In genomic region chr1:33182452-33182851, GRCh38 we compare ENCODE assay signal across 8 cellular contexts. TPM values are rescaled to one million over a fixed set of nuclear protein-coding genes. Genes with fewer than 3 reads are reported as not detected.
DNase-seq lines count a peak whose midpoint lies in the region; ATAC-seq and TF ChIP-seq lines count a peak whose summit lies in the region.

No MANE protein-coding gene starts in this region.

- POLR2A ChIA-PET in activated CD4-positive, alpha-beta T cell treated with anti-CD3 and anti-CD28 coated beads, Interleukin-2, amount 10 ng/mL, durations not matched to agents 7 days and 5 days (lab: Charles Lee) = interaction anchor here (0.6 to 1.8 kb wide), 2 partner anchors 23 to 55 kb away, joined by 3 to 7 read pairs; no protein-coding TSS in a partner anchor

- H3K4me3 ChIP-seq in Peyer's patch = peak overlapping the region in 3 of 4 donors; percentile 76 to 96 (median 91)
- H3K4me3 ChIP-seq in fibroblast of lung (replicated peaks in 1 of 4; ENCODE audit: control extremely low read depth in 1 of 4, insufficient read depth in 1 of 4, low read depth in 3 of 4, low read length in 4 of 4) = peak overlapping the region in 3 of 4 experiments; percentile 43 to 71 (median 68)
- peak overlapping the region in 3 of 4 donors; percentile 87 to 95 (median 89) for H3K4me3 ChIP-seq in sigmoid colon

- no peak for ATAC-seq in HG03354 (IDR thresholded peaks at IDR 0.05; ENCODE audit: poor library complexity, severe bottlenecking, unreplicated experiment)

- H3K4me1 ChIP-seq in Peyer's patch (peaks cover 0 to 22% (median 9%) of the 10 kb centered on the region in 4 donors), fibroblast of lung (ENCODE audit: control insufficient read depth, extremely low read depth, insufficient read depth, low read length) (peaks cover 6% of the 10 kb centered on the region), sigmoid colon (peaks cover 0 to 28% (median 20%) of the 10 kb centered on the region in 4 donors)

- H3K9me3 Mint-ChIP-seq in activated CD4-positive, alpha-beta T cell treated with anti-CD3 and anti-CD28 coated beads, Interleukin-2, amount 10 ng/mL, durations not matched to agents 7 days and 5 days = no peaks in the 10 kb centered on the region

- no peaks in the 10 kb centered on the region for H3K36me3 Mint-ChIP-seq in activated CD4-positive, alpha-beta T cell treated with anti-CD3 and anti-CD28 coated beads, Interleukin-2, amount 10 ng/mL, durations not matched to agents 7 days and 5 days (ENCODE audit: low read depth)

- H3K27ac Mint-ChIP-seq in activated CD4-positive, alpha-beta T cell treated with anti-CD3 and anti-CD28 coated beads, Interleukin-2, amount 10 ng/mL, durations not matched to agents 7 days and 5 days = no peak overlapping the region

- H3K27me3 Mint-ChIP-seq in activated CD4-positive, alpha-beta T cell treated with anti-CD3 and anti-CD28 coated beads, Interleukin-2, amount 10 ng/mL, durations not matched to agents 7 days and 5 days = peaks cover 27% of the 10 kb centered on the region

- CTCF ChIA-PET in activated CD4-positive, alpha-beta T cell treated with anti-CD3 and anti-CD28 coated beads, Interleukin-2, amount 10 ng/mL, durations not matched to agents 7 days and 5 days (lab: Charles Lee) = interaction anchor here (0.9 to 1.5 kb wide), 3 partner anchors 8 to 1110 kb away, joined by 4 to 5 read pairs (median 5); partner anchors contain the start of gene TMEM39B

- TF ChIP-seq POLR2A in Peyer's patch (IDR thresholded peaks at IDR 0.05) (no peak), sigmoid colon (IDR thresholded peaks at IDR 0.05) (no peak)

- H4K20me1 ChIP-seq in fibroblast of lung (ENCODE audit: control insufficient read depth, extremely low read depth, insufficient read depth, low read length) = no peaks in the 10 kb centered on the region

- H2AFZ ChIP-seq in fibroblast of lung (ENCODE audit: low read length) = peak overlapping the region; percentile 37

- no peaks in the 10 kb centered on the region for H3K79me2 ChIP-seq in fibroblast of lung (ENCODE audit: control insufficient read depth, insufficient read depth, low read length)

- no peak for DNase-seq in activated CD4-positive, alpha-beta T cell treated with anti-CD3 and anti-CD28 coated beads, Interleukin-2, amount 10 ng/mL, durations not matched to agents 7 days and 5 days
- no peak for DNase-seq in activated CD4-positive, alpha-beta T cell treated with anti-CD3 and anti-CD28 coated beads for 48 hours
- no peak for DNase-seq in Peyer's patch
- peak; percentile 72 to 85 for DNase-seq in fibroblast of lung (ENCODE audit: low read depth in 2 of 2)
- DNase-seq in sigmoid colon = peak; percentile 74
- DNase-seq in AML-193 (lab: John Stamatoyannopoulos, UW) = no peak
- no peak for DNase-seq in iPS-NIHi11 (ENCODE audit: low spot score)

- peak overlapping the region; percentile 76 for H3K4me2 ChIP-seq in fibroblast of lung (ENCODE audit: extremely low read depth, insufficient read depth, low read length)

- TF ChIP-seq EP300 in sigmoid colon (IDR thresholded peaks at IDR 0.05) = no peak

- H3K36me3 ChIP-seq in Peyer's patch = no peaks in the 10 kb centered on the region
- no peaks in the 10 kb centered on the region for H3K36me3 ChIP-seq in fibroblast of lung (ENCODE audit: control insufficient read depth, insufficient read depth, low read length)
- no peaks in the 10 kb centered on the region for H3K36me3 ChIP-seq in sigmoid colon

- TF ChIP-seq CTCF in Peyer's patch (IDR thresholded peaks at IDR 0.05) (no peak), fibroblast of lung (conservative IDR thresholded peaks at IDR 0.05 in 1 of 2, IDR thresholded peaks at IDR 0.05 in 1 of 2; ENCODE audit: low read depth in 1 of 2, low read length in 2 of 2) (no peak), sigmoid colon (IDR thresholded peaks at IDR 0.05) (no peak)

- H3K9me3 ChIP-seq in Peyer's patch (no peaks in the 10 kb centered on the region), fibroblast of lung (ENCODE audit: control insufficient read depth, insufficient read depth, low read depth, low read length) (no peaks in the 10 kb centered on the region), sigmoid colon (no peaks in the 10 kb centered on the region)

- H3K4me3 Mint-ChIP-seq in activated CD4-positive, alpha-beta T cell treated with anti-CD3 and anti-CD28 coated beads, Interleukin-2, amount 10 ng/mL, durations not matched to agents 7 days and 5 days = peak overlapping the region; percentile 90

- intact Hi-C loops in sigmoid colon (cut with DNase I) = loop anchor here (2.0 kb wide), 1 partner anchor 72 kb away; no protein-coding TSS in a partner anchor

- 26 to 28% methylated on average over 4 of the region's 4 CpGs for WGBS in sigmoid colon, 2 donors

- peaks cover 21% of the 10 kb centered on the region for H3K4me1 Mint-ChIP-seq in activated CD4-positive, alpha-beta T cell treated with anti-CD3 and anti-CD28 coated beads, Interleukin-2, amount 10 ng/mL, durations not matched to agents 7 days and 5 days

- no peak overlapping the region for H3K9ac ChIP-seq in fibroblast of lung (ENCODE audit: insufficient read depth, low read length)

- peak overlapping the region in 3 of 4 donors; percentile 74 to 80 (median 80) for H3K27ac ChIP-seq in Peyer's patch
- H3K27ac ChIP-seq in fibroblast of lung (ENCODE audit: insufficient read depth, low read length) = no peak overlapping the region
- peak overlapping the region; percentile 84 to 91 (median 88) for H3K27ac ChIP-seq in sigmoid colon

- H3K27me3 ChIP-seq in Peyer's patch = no peaks in the 10 kb centered on the region
- H3K27me3 ChIP-seq in fibroblast of lung (ENCODE audit: control insufficient read depth, insufficient read depth, low read length) = peaks cover 3% of the 10 kb centered on the region
- no peaks in the 10 kb centered on the region for H3K27me3 ChIP-seq in sigmoid colon

RNA-seq across cellular contexts. Expression of gene TRIM62, which starts 0.6 kb away (rescaled TPM):
- total RNA-seq in activated CD4-positive, alpha-beta T cell treated with anti-CD3 and anti-CD28 coated beads, Interleukin-2, amount 10 ng/mL, durations not matched to agents 7 days and 5 days = 10 to 100 TPM in 1 of 2 experiments, 1 to 10 TPM in 1; 9.3 to 10.2 TPM
- total RNA-seq in Peyer's patch (10 to 100 TPM in 3 of 4 donors, 1 to 10 TPM in 1; 3.5 to 22.8 (median 17.9) TPM), fibroblast of lung (1.8 and 3.1 TPM in 2 replicates), sigmoid colon (1 to 10 TPM; 3.2 to 5.2 (median 4.5) TPM)
- polyA plus RNA-seq in fibroblast of lung (2.4 and 3.1 TPM in 2 replicates), sigmoid colon (1 to 10 TPM; 1.2 to 4.5 (median 1.6) TPM)
- 4.9 and 5.3 TPM in 2 replicates for polyA plus RNA-seq in fibroblast of lung (2012)
- 13.3 and 20.9 TPM in 2 replicates for polyA minus RNA-seq in fibroblast of lung (ENCODE audit: low replicate concordance)

Comparison
In these comparisons a context has a peak if more than half of its experiments do, and no peak if none do; other contexts are left out.
1. DNase-seq: peak in fibroblast of lung (2 of 2) and sigmoid colon (single experiment); none in activated CD4-positive, alpha-beta T cell treated with anti-CD3 and anti-CD28 coated beads, Interleukin-2, amount 10 ng/mL, durations not matched to agents 7 days and 5 days (single experiment), activated CD4-positive, alpha-beta T cell treated with anti-CD3 and anti-CD28 coated beads for 48 hours (single experiment), Peyer's patch (0 of 3), AML-193 (0 of 2) and iPS-NIHi11 (single experiment).
2. Peak in every context shown above with its lines, with median percentiles within 50 percentile points of each other: H3K4me3 ChIP-seq.